31 cellular contexts compared by ENCODE assay signal in genomic region chr6:141033101-141033500, GRCh38.
DNase-seq lines count a peak whose midpoint lies in the region; ATAC-seq, FAIRE-seq and TF ChIP-seq lines count a peak whose summit lies in the region.
"Had no signal": no experiment of that assay in that cellular context is flagged by ENCODE, and none has a peak within 500 bp of the region (broad histone marks: within the 10 kb centered on the region; RNA-seq: fewer than 3 reads in every experiment).

No MANE protein-coding gene starts in this region.

- no peak overlapping the region for H3K4me2 ChIP-seq in GM23248 (ENCODE audit: unreplicated experiment)
- H3K4me2 ChIP-seq: GM23338, hepatocyte, KMS-11 had no signal

- no peaks in the 10 kb centered on the region for H4K20me1 ChIP-seq in GM23248 (ENCODE audit: insufficient read depth)

- no peak overlapping the region for H3K4me3 ChIP-seq in GM23248
- H3K4me3 ChIP-seq: gastroesophageal sphincter, GM23338, hepatocyte, Peyer's patch, tibial artery had no signal

- H3K27ac ChIP-seq in GM23248 (no peak overlapping the region), RWPE1 (no peak overlapping the region)
- H3K27ac ChIP-seq: gastroesophageal sphincter, hepatocyte, KMS-11, Peyer's patch, tibial artery, VCaP had no signal

- peak; percentile 47 for DNase-seq in GM23248
- DNase-seq in RWPE1 (ENCODE audit: low spot score), result peak; percentile 20
- peak; percentile 6 for DNase-seq in kidney tubule cell (ENCODE audit: low spot score)
- DNase-seq in COLO668 (lab: John Stamatoyannopoulos, UW; ENCODE audit: unreplicated experiment), result no peak
- DNase-seq in GM12892 (ENCODE audit: insufficient read length), result no peak
- DNase-seq in COR-L47 (lab: John Stamatoyannopoulos, UW), result no peak
- DNase-seq: activated CD4-positive, alpha-beta T cell treated with anti-CD3 and anti-CD28 coated beads for 48 hours; activated CD8-positive, alpha-beta memory T cell treated with anti-CD3 and anti-CD28 coated beads for 24 hours; activated naive CD4-positive, alpha-beta T cell treated with anti-CD3 and anti-CD28 coated beads, Interleukin-2, amount 50 U/mL, for 16 hours; activated T-cell treated with anti-CD3 and anti-CD28 coated beads for 4 hours; amygdala; CD8-positive, alpha-beta memory T cell; DMS153; effector CD4-positive, alpha-beta T cell; left colon; NCI-H1436 treated with DMSO at 0.1 percent for 48 hours; NCI-H446; NCI-H748 treated with DMSO at 0.1 percent for 48 hours; Peyer's patch; stimulated activated CD4-positive, alpha-beta T cell treated with anti-CD3 and anti-CD28 coated beads, Interleukin-15, amount 100 ng/mL, for 24 hours; stimulated activated CD4-positive, alpha-beta T cell treated with anti-CD3 and anti-CD28 coated beads, Interleukin-4, amount 100 ng/mL, for 4 hours; SW 1271; T-helper 9 cell; tibial artery had no signal

- H3K79me2 ChIP-seq in GM23248 (ENCODE audit: insufficient read depth), result no peaks in the 10 kb centered on the region
- H3K79me2 ChIP-seq: hepatocyte had no signal

- no peak for FAIRE-seq in GM12892 (lab: Jason Lieb, UNC)
- FAIRE-seq: colon had no signal

- no peak for TF ChIP-seq CTCF in RWPE1 (conservative IDR thresholded peaks at IDR 0.05; ENCODE audit: low read depth)

- no peaks in the 10 kb centered on the region for H3K9me2 ChIP-seq in GM23248 (ENCODE audit: insufficient read depth)

- no peaks in the 10 kb centered on the region for H3K9me3 ChIP-seq in GM23248 (ENCODE audit: low read depth)
- H3K9me3 ChIP-seq: gastroesophageal sphincter, Peyer's patch, tibial artery had no signal

- no peak for TF ChIP-seq POLR2A in GM12892 (IDR thresholded peaks at IDR 0.05; ENCODE audit: low read depth, low read length)

- no peaks in the 10 kb centered on the region for H3F3A ChIP-seq in GM23248 (ENCODE audit: insufficient read depth)

- CTCF ChIA-PET in RWPE1 (lab: Yijun Ruan, JAX), result interaction anchor here (0.9 kb wide), 1 partner anchor 8 kb away, joined by 3 read pairs; no protein-coding TSS in a partner anchor

- in situ Hi-C loops in GM23248 (cut with MboI), result no loop called here

- no peaks in the 10 kb centered on the region for H3K27me3 ChIP-seq in GM23248 (replicated peaks; ENCODE audit: insufficient read depth)
- H3K27me3 ChIP-seq: gastroesophageal sphincter, hepatocyte, Peyer's patch, tibial artery had no signal

- no peaks in the 10 kb centered on the region for H3K36me3 ChIP-seq in GM23248 (ENCODE audit: low read depth)
- H3K36me3 ChIP-seq: gastroesophageal sphincter, Peyer's patch, tibial artery had no signal

- no peak overlapping the region for H3K9ac ChIP-seq in GM23248
- H3K9ac ChIP-seq: KMS-11 had no signal

- no peak overlapping the region for H2AFZ ChIP-seq in GM23248
- H2AFZ ChIP-seq: GM23338, hepatocyte had no signal

- peak; percentile 57 for ATAC-seq in esophagus mucosa
- ATAC-seq: gastroesophageal sphincter, GM23338, left colon had no signal

- POLR2A ChIA-PET in RWPE1 (lab: Yijun Ruan, JAX; ENCODE audit: low non-redundant PET), result no interaction called here

- H3K4me1 ChIP-seq in GM23248 (ENCODE audit: insufficient read depth), result peaks cover 8% of the 10 kb centered on the region; the same call in 1 of the 2 replicates
- H3K4me1 ChIP-seq: Peyer's patch had no signal

Comparison
In these comparisons a context has a peak if more than half of its experiments do, and no peak if none do; other contexts are left out.
1. DNase-seq: peak in GM23248 (single experiment), RWPE1 (single experiment) and kidney tubule cell (single experiment); none in COLO668 (single experiment), GM12892 (single experiment) and COR-L47 (single experiment).